Comparison of ENCODE assay signal across 8 cellular contexts in the genomic region with DNA sequence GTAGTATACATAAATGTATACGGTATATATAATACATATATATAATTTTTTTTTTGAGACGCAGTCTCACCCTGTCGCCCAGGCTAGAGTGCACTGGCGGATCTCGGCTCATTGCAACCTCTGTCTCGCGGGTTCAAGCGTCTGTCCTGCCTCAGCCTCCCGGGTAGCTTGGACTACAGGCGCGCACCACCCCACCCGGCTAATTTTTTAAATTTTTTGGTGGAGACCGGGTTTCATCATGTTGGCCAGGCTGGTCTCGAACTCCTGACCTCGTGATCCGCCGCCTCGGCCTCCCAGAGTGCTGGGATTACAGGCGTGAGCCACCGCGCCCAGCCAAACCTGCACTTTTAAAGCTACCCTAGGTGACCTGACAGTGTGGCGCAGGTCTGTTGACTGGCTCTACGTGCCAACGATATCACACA. TPM values are rescaled to one million over a fixed set of nuclear protein-coding genes. Genes with fewer than 3 reads are reported as not detected.
DNase-seq lines count a peak whose midpoint lies in the region; ATAC-seq and TF ChIP-seq lines count a peak whose summit lies in the region.

No MANE protein-coding gene starts in this region.

- no peaks in the 10 kb centered on the region for H3K27me3 ChIP-seq in brain microvascular endothelial cell (replicated peaks)

- peaks cover 15% of the 10 kb centered on the region for H3K4me1 Mint-ChIP-seq in mesothelial cell of epicardium

- in situ Hi-C loops in brain microvascular endothelial cell (cut with HindIII; ENCODE audit: low pct_ligation_motif_present, low sequenced_read_pairs) = no loop called here

- H3K4me3 Mint-ChIP-seq in mesothelial cell of epicardium = peak overlapping the region; percentile 86

- TF ChIP-seq CTCF in 22Rv1 (IDR thresholded peaks at IDR 0.05) = no peak
- no peak for TF ChIP-seq CTCF in brain microvascular endothelial cell (IDR thresholded peaks at IDR 0.05; ENCODE audit: low read depth, low read length, missing control alignments)
- no peak for TF ChIP-seq CTCF in mesothelial cell of epicardium (IDR thresholded peaks at IDR 0.05; ENCODE audit: unreplicated experiment)

- H3K36me3 ChIP-seq in brain microvascular endothelial cell (replicated peaks) = no peaks in the 10 kb centered on the region

- peak overlapping the region; percentile 87 for H3K27ac ChIP-seq in 22Rv1
- H3K27ac ChIP-seq in brain microvascular endothelial cell = peak overlapping the region; percentile 24

- ATAC-seq in HG02759 (IDR thresholded peaks at IDR 0.05; ENCODE audit: unreplicated experiment) (peak; percentile 1), GM21367 (IDR thresholded peaks at IDR 0.05; ENCODE audit: unreplicated experiment) (no peak)

- H3K36me3 Mint-ChIP-seq in mesothelial cell of epicardium = peaks cover under 1% of the 10 kb centered on the region

- DNase-seq in brain microvascular endothelial cell (no peak), mesothelial cell of epicardium (ENCODE audit: low spot score in 2 of 2, unreplicated experiment in 2 of 2) (no peak), NCI-H2081 treated with DMSO at 0.1 percent for 48 hours (lab: John Stamatoyannopoulos, UW) (no peak), H4 (ENCODE audit: low spot score) (no peak)
- no peak for DNase-seq in stimulated activated naive CD4-positive, alpha-beta T cell (lab: John Stamatoyannopoulos, UW)

- no peaks in the 10 kb centered on the region for H3K27me3 Mint-ChIP-seq in mesothelial cell of epicardium (ENCODE audit: low read depth)

- peak overlapping the region; percentile 83 for H3K27ac Mint-ChIP-seq in mesothelial cell of epicardium

- no peaks in the 10 kb centered on the region for H3K9me3 Mint-ChIP-seq in mesothelial cell of epicardium

- peak overlapping the region; percentile 90 for H3K4me3 ChIP-seq in brain microvascular endothelial cell (ENCODE audit: low read depth, low read length)

RNA-seq across cellular contexts. Expression of a gene that starts 0.7 kb away (rescaled TPM):
- 31.8 to 35.6 TPM (median 33.6 TPM) in 3 replicates for total RNA-seq in mesothelial cell of epicardium
- total RNA-seq in H4 (2014; rRNA removed; shearing (Covaris generic)) = 32.1 and 46.7 TPM in 2 replicates

RNA-seq across cellular contexts. Expression of a gene that starts 21.3 kb away (rescaled TPM):
- 36.7 to 37.6 TPM (median 37.5 TPM) in 3 replicates for total RNA-seq in mesothelial cell of epicardium
- total RNA-seq in H4 (2014; rRNA removed; shearing (Covaris generic)) = 22.8 and 32.2 TPM in 2 replicates

RNA-seq across cellular contexts. Expression of a gene that starts 34.5 kb away (rescaled TPM):
- total RNA-seq in mesothelial cell of epicardium = 78.2 to 80.3 TPM (median 79.6 TPM) in 3 replicates
- total RNA-seq in H4 (2014; rRNA removed; shearing (Covaris generic)) = 0.29 and 0.45 TPM in 2 replicates

Comparison
In these comparisons a context has a peak if more than half of its experiments do, and no peak if none do; other contexts are left out.
1. RNA of a gene that starts 34.5 kb away (total RNA-seq): 78.2 to 80.3 TPM in mesothelial cell of epicardium; 0.29 to 0.45 TPM in H4; every median in the first group is over 10 times any median in the second.